In genomic region chr7:26078437-26079362, GRCh38 we compare ENCODE assay signal across 8 cellular contexts.
A peak's percentile ranks its signal among the peaks of the same experiment; 100 is the strongest.
DNase-seq lines count a peak whose midpoint lies in the region; ATAC-seq and TF ChIP-seq lines count a peak whose summit lies in the region.

No MANE protein-coding gene starts in this region.

- TF ChIP-seq CTCF in AG10803 (conservative IDR thresholded peaks at IDR 0.05; ENCODE audit: low read length) = peak; percentile 33

- peak; percentile 96 for ATAC-seq in GM19035 (IDR thresholded peaks at IDR 0.05; ENCODE audit: unreplicated experiment)
- peak; percentile 89 for ATAC-seq in HG03342 (IDR thresholded peaks at IDR 0.05; ENCODE audit: unreplicated experiment)
- peak; percentile 95 to 97 for ATAC-seq in activated CD4-positive, CD25-positive, alpha-beta regulatory T cell treated with anti-CD3 and anti-CD28 coated beads, Interleukin-2, amount 50 U/mL, for 24 hours

- DNase-seq in AG10803 (ENCODE audit: low read depth) = peak; percentile 3
- peak; percentile 70 for DNase-seq in NCI-H2227 treated with DMSO at 0.1 percent for 48 hours (lab: John Stamatoyannopoulos, UW)
- peak; percentile 72 for DNase-seq in central memory CD4-positive, alpha-beta T cell
- peak; percentile 43 to 79 for DNase-seq in lung microvascular endothelial cell (ENCODE audit: low read depth in 2 of 2)
- DNase-seq in stimulated activated CD8-positive, alpha-beta memory T cell treated with anti-CD3 and anti-CD28 coated beads, Interleukin-15, amount 100 ng/mL, for 48 hours (ENCODE audit: low read depth in 2 of 2) = peak; percentile 69

- no peak overlapping the region for H3K4me3 ChIP-seq in AG10803 (ENCODE audit: low read length)

Comparison
In these comparisons a context has a peak if more than half of its experiments do, and no peak if none do; other contexts are left out.
1. DNase-seq: peak in every context shown above with its lines; median percentile 72 in central memory CD4-positive, alpha-beta T cell; 70 in NCI-H2227 treated with DMSO at 0.1 percent for 48 hours; 69 in stimulated activated CD8-positive, alpha-beta memory T cell treated with anti-CD3 and anti-CD28 coated beads, Interleukin-15, amount 100 ng/mL, for 48 hours; 61 in lung microvascular endothelial cell; 3 in AG10803.